ENCODE assay signal across 8 cellular contexts in the genomic region with DNA sequence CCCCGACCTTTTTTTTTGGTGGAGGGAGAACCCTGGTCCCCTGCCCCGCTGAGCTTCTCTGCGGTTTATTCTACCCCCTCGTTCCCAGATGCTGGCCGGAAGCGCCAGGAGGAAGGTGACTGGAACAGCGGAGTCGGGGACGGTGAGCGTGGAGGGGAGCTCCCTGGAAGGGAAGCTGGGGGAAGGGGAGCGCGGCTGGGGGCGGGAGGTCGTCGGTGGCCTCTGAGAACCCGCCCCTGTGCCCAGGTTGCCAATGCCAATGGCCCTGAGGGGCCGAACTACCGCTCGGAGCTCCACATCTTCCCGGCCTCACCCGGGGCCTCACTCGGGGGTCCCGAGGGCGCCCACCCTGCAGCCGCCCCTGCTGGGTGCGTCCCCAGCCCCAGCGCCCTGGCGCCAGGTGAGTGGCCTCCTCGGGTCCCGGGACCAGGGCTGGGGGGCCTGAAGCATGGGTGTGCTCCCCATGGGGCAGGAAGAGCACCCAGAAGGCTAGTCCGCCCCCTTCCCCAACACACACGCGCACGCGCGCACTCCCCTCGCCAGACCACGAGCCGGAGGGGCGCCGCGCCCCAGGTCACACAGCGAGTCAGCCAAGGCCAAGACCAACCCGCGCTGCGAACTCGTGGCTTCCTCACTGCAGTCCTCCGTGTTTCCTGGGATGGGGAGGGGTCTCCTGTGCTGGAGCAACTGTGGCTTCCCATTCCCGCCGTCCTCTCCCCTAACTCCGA. TPM values are rescaled to one million over a fixed set of nuclear protein-coding genes. Genes with fewer than 3 reads are reported as not detected.
DNase-seq lines count a peak whose midpoint lies in the region; ATAC-seq and TF ChIP-seq lines count a peak whose summit lies in the region.

No MANE protein-coding gene starts in this region.

- H3K27me3 ChIP-seq in mesendoderm (ENCODE audit: insufficient read depth, low read length, poor library complexity) (no peaks in the 10 kb centered on the region), upper lobe of left lung (peaks cover 0 to 4% (median 0%) of the 10 kb centered on the region in 4 donors)

- H3K27ac ChIP-seq in mesendoderm (ENCODE audit: low read depth, low read length) (peak overlapping the region; percentile 91), upper lobe of left lung (peak overlapping the region in 3 of 4 donors; percentile 22 to 57 (median 37))

- peak overlapping the region; percentile 57 for H3K4me2 ChIP-seq in mesendoderm (ENCODE audit: low read length)

- H4K5ac ChIP-seq in mesendoderm (ENCODE audit: low read length), result no peak overlapping the region

- peak overlapping the region; percentile 48 for H3K23ac ChIP-seq in mesendoderm (ENCODE audit: low read length)

- peak overlapping the region; percentile 51 to 53 for H3K4me3 ChIP-seq in cardiac fibroblast (replicated peaks in 1 of 2; ENCODE audit: low read depth in 2 of 2, low read length in 2 of 2)
- H3K4me3 ChIP-seq in mesendoderm (ENCODE audit: low read length), result peak overlapping the region; percentile 57
- H3K4me3 ChIP-seq in upper lobe of left lung, result peak overlapping the region; percentile 11 to 59 (median 47)

- no peaks in the 10 kb centered on the region for H3K79me1 ChIP-seq in mesendoderm (ENCODE audit: low read length)

- peaks cover 15% of the 10 kb centered on the region for H3K4me1 ChIP-seq in mesendoderm (ENCODE audit: control insufficient read depth, low read depth, low read length)
- H3K4me1 ChIP-seq in upper lobe of left lung, result peaks cover 20 to 29% (median 23%) of the 10 kb centered on the region in 4 donors

- TF ChIP-seq EP300 in upper lobe of left lung (IDR thresholded peaks at IDR 0.05), result no peak

- H3K79me2 ChIP-seq in mesendoderm (ENCODE audit: control insufficient read depth, insufficient read depth, low read length), result no peaks in the 10 kb centered on the region

- no peaks in the 10 kb centered on the region for H3K9me3 ChIP-seq in upper lobe of left lung

- H3K56ac ChIP-seq in mesendoderm (ENCODE audit: low read length), result peak overlapping the region; percentile 96

- H3K36me3 ChIP-seq in mesendoderm (ENCODE audit: control insufficient read depth, insufficient read depth, low read length) (no peaks in the 10 kb centered on the region), upper lobe of left lung (no peaks in the 10 kb centered on the region)

- no peak for TF ChIP-seq CTCF in cardiac fibroblast (IDR thresholded peaks at IDR 0.05; ENCODE audit: low read depth, low read length)
- TF ChIP-seq CTCF in upper lobe of left lung (IDR thresholded peaks at IDR 0.05), result no peak

- H2BK120ac ChIP-seq in mesendoderm (ENCODE audit: low read depth, low read length), result peak overlapping the region; percentile 63

- H2AK5ac ChIP-seq in mesendoderm (ENCODE audit: low read length), result no peak overlapping the region

- peak overlapping the region; percentile 92 for H3K18ac ChIP-seq in mesendoderm (ENCODE audit: low read length)

- TF ChIP-seq POLR2A in upper lobe of left lung (IDR thresholded peaks at IDR 0.05), result no peak

- peak overlapping the region; percentile 88 for H3K9ac ChIP-seq in mesendoderm (ENCODE audit: low read length)

- WGBS in mesendoderm (ENCODE audit: extremely low coverage, insufficient coverage, low lambda C conversion rate), result no CpG with 5 or more reads among the region's 51 CpGs
- 19 to 23% methylated on average over 7 to 19 of the region's 51 CpGs for WGBS in upper lobe of left lung, 2 donors

- peak overlapping the region; percentile 80 for H2BK5ac ChIP-seq in mesendoderm (ENCODE audit: low read length)

- peak; percentile 44 for DNase-seq in stimulated activated CD4-positive, alpha-beta T cell treated with anti-CD3 and anti-CD28 coated beads, Interleukin-15, amount 100 ng/mL, for 24 hours
- no peak for DNase-seq in stimulated activated CD4-positive, alpha-beta T cell treated with anti-CD3 and anti-CD28 coated beads, Interleukin-1b, Interleukin-23, amount 100 ng/mL, for 48 hours
- no peak for DNase-seq in cardiac fibroblast (ENCODE audit: low read depth in 2 of 2)
- DNase-seq in mesendoderm, result peak; percentile 79
- peak in 1 of 2 donors; percentile 88 for DNase-seq in upper lobe of left lung
- DNase-seq in OCI-M2 (lab: John Stamatoyannopoulos, UW; ENCODE audit: unreplicated experiment), result no peak

- H2BK15ac ChIP-seq in mesendoderm (replicated peaks; ENCODE audit: low read depth), result peak overlapping the region; percentile 60

- H4K8ac ChIP-seq in mesendoderm (ENCODE audit: low read depth, low read length), result peak overlapping the region; percentile 94

- H3K4ac ChIP-seq in mesendoderm (ENCODE audit: low read depth, low read length), result peak overlapping the region; percentile 90

- ATAC-seq in upper lobe of left lung (ENCODE audit: low FRiP score in 2 of 2) (peak; percentile 27 to 35), HG03039 (IDR thresholded peaks at IDR 0.05; ENCODE audit: unreplicated experiment) (no peak), GM18520 (IDR thresholded peaks at IDR 0.05; ENCODE audit: unreplicated experiment) (no peak)

RNA-seq across cellular contexts. Expression of a gene that starts 10.6 kb away (rescaled TPM):
- 11.8 TPM for polyA plus RNA-seq in mesendoderm (2013, experiment 1 of 2)
- polyA plus RNA-seq in mesendoderm (2013, experiment 2 of 2), result 11.5 TPM
- total RNA-seq in upper lobe of left lung, result 1 to 10 TPM in 2 of 6 donors, under 1 TPM in 3, not detected in 1; 0.61 to 2.8 (median 0.89) TPM

RNA-seq across cellular contexts. Expression of a gene that starts 29.2 kb away (rescaled TPM):
- polyA plus RNA-seq in mesendoderm (2013, experiment 1 of 2), result 39.2 TPM
- 39.6 TPM for polyA plus RNA-seq in mesendoderm (2013, experiment 2 of 2)
- total RNA-seq in upper lobe of left lung, result 10 to 100 TPM; 22.6 to 46.7 (median 37.6) TPM

RNA-seq across cellular contexts. Expression of a gene that starts 31.2 kb away (rescaled TPM):
- polyA plus RNA-seq in mesendoderm (2013, experiment 1 of 2), result 1.7 TPM
- 1.6 TPM for polyA plus RNA-seq in mesendoderm (2013, experiment 2 of 2)
- total RNA-seq in upper lobe of left lung, result 100 to 1,000 TPM in 2 of 6 donors, 10 to 100 TPM in 4; 41.9 to 150 (median 84.3) TPM

Comparison
In these comparisons a context has a peak if more than half of its experiments do, and no peak if none do; other contexts are left out.
1. DNase-seq: peak in stimulated activated CD4-positive, alpha-beta T cell treated with anti-CD3 and anti-CD28 coated beads, Interleukin-15, amount 100 ng/mL, for 24 hours (single experiment) and mesendoderm (single experiment); none in stimulated activated CD4-positive, alpha-beta T cell treated with anti-CD3 and anti-CD28 coated beads, Interleukin-1b, Interleukin-23, amount 100 ng/mL, for 48 hours (single experiment), cardiac fibroblast (0 of 2) and OCI-M2 (single experiment).
2. ATAC-seq: peak in upper lobe of left lung (2 of 2); none in HG03039 (single experiment) and GM18520 (single experiment).
3. Peak in every context shown above with its lines, with median percentiles within 50 percentile points of each other: H3K4me3 ChIP-seq.